18 cellular contexts compared by ENCODE assay signal in genomic region chr4:175787948-175788347, GRCh38. TPM values are rescaled to one million over a fixed set of nuclear protein-coding genes. Genes with fewer than 3 reads are reported as not detected.
DNase-seq lines count a peak whose midpoint lies in the region; TF ChIP-seq lines count a peak whose summit lies in the region.
"Had no signal": no experiment of that assay in that cellular context is flagged by ENCODE, and none has a peak within 500 bp of the region (broad histone marks: within the 10 kb centered on the region; RNA-seq: fewer than 3 reads in every experiment).

No MANE protein-coding gene starts in this region.

- no peak overlapping the region for H3K9ac ChIP-seq in neural cell (ENCODE audit: low read length)

- H4K20me1 ChIP-seq in neural cell (ENCODE audit: insufficient read depth) = no peaks in the 10 kb centered on the region

- H2AFZ ChIP-seq in neural cell (ENCODE audit: low read depth, low read length) = no peak overlapping the region

- intact Hi-C loops in lower leg skin (cut with DNase I; ENCODE audit: low total_unique reads) = no loop called here

- TF ChIP-seq RAD21 in neural cell (conservative IDR thresholded peaks at IDR 0.05) = no peak

- H3F3A ChIP-seq in neural cell (ENCODE audit: insufficient read depth, low read length, poor library complexity, severe bottlenecking) = no peaks in the 10 kb centered on the region

- no peak for TF ChIP-seq EP300 in neural cell (conservative IDR thresholded peaks at IDR 0.05; ENCODE audit: poor library complexity, severe bottlenecking)

- peaks cover 66% of the 10 kb centered on the region for H3K79me2 ChIP-seq in neural cell (replicated peaks; ENCODE audit: insufficient read depth, low read length)

- H3K36me3 ChIP-seq in neural cell (ENCODE audit: insufficient read depth, low read length) = no peaks in the 10 kb centered on the region

- no peaks in the 10 kb centered on the region for H3K27me3 ChIP-seq in neural cell (ENCODE audit: insufficient read depth, low read depth, low read length)

- no peaks in the 10 kb centered on the region for H3K9me2 ChIP-seq in neural cell (ENCODE audit: insufficient read depth, low read length)

- peak; percentile 49 for DNase-seq in NCI-H2081 treated with DMSO at 0.1 percent for 48 hours (lab: John Stamatoyannopoulos, UW)
- DNase-seq in NCI-H748 treated with DMSO at 0.1 percent for 48 hours (lab: John Stamatoyannopoulos, UW) = peak; percentile 70
- no peak for DNase-seq in foreskin fibroblast
- no peak for DNase-seq in lower leg skin (ENCODE audit: low spot score in 2 of 2)
- no peak for DNase-seq in GM20000 (ENCODE audit: low spot score)
- DNase-seq: CD4-positive, alpha-beta memory T cell; DMS53; H7; HFFc6; Kasumi-1; NCI-H2029; SHP77; T-cell had no signal

- 50 to 51% methylated on average over 2 of the region's 2 CpGs for WGBS in lower leg skin, 2 donors

- peak overlapping the region; percentile 1 for H3K4me2 ChIP-seq in neural cell (ENCODE audit: low read length)

- TF ChIP-seq POLR2A in lower leg skin (IDR thresholded peaks at IDR 0.05) = no peak

- no peaks in the 10 kb centered on the region for H3K9me3 ChIP-seq in neural cell (ENCODE audit: low read length)

- H3K4me3 ChIP-seq in neural cell (ENCODE audit: low read length) (no peak overlapping the region), foreskin fibroblast (ENCODE audit: low read depth in 1 of 2, low read length in 2 of 2) (no peak overlapping the region), lower leg skin (ENCODE audit: low read depth, poor library complexity, severe bottlenecking) (no peak overlapping the region)
- H3K4me3 ChIP-seq: GM12878, K562 had no signal

- peak overlapping the region; percentile 60 for H3K27ac ChIP-seq in cingulate gyrus (ENCODE audit: low read depth, low read length)
- H3K27ac ChIP-seq in neural cell (ENCODE audit: low read length) = peak overlapping the region; percentile 19
- H3K27ac ChIP-seq: RWPE1 had no signal

- TF ChIP-seq CTCF in neural cell (IDR thresholded peaks at IDR 0.05; ENCODE audit: poor library complexity, severe bottlenecking) = no peak
- TF ChIP-seq CTCF in foreskin fibroblast (IDR thresholded peaks at IDR 0.05; ENCODE audit: low read depth, low read length) = no peak
- no peak for TF ChIP-seq CTCF in lower leg skin (IDR thresholded peaks at IDR 0.05)
- TF ChIP-seq CTCF in GM20000 (IDR thresholded peaks at IDR 0.05; ENCODE audit: extremely low read depth, missing control alignments) = no peak

TF ChIP-seq in neural cell, 6 proteins besides CTCF, POLR2A, EP300 and RAD21:
- no peak for TF ChIP-seq EZH2 (IDR thresholded peaks at IDR 0.05; ENCODE audit: borderline replicate concordance, insufficient read depth, low read length, poor library complexity, severe bottlenecking)
- TF ChIP-seq SMC3 (conservative IDR thresholded peaks at IDR 0.05; ENCODE audit: poor library complexity) = no peak
- no peak for TF ChIP-seq REST (IDR thresholded peaks at IDR 0.05; ENCODE audit: borderline replicate concordance)
- TF ChIP-seq TAF1 (IDR thresholded peaks at IDR 0.05; ENCODE audit: low read depth) = no peak
- no peak for TF ChIP-seq MXI1 (conservative IDR thresholded peaks at IDR 0.05; ENCODE audit: poor library complexity, severe bottlenecking)
- no peak for TF ChIP-seq POLR2AphosphoS5 (IDR thresholded peaks at IDR 0.05)

RNA-seq across cellular contexts. Expression of gene GPM6A, which starts 24.1 kb away (rescaled TPM):
- 1,098 and 1,313 TPM in 2 replicates for polyA plus RNA-seq in neural cell
- polyA minus RNA-seq in neural cell = 691 and 759 TPM in 2 replicates
- 1 to 10 TPM in 1 of 4 donors, under 1 TPM in 3; 0.21 to 4.8 (median 0.35) TPM for total RNA-seq in lower leg skin
- total RNA-seq: CD4-positive, alpha-beta memory T cell; HFFc6; K562 had no signal
- polyA plus RNA-seq: K562 had no signal

Comparison
In these comparisons a context has a peak if more than half of its experiments do, and no peak if none do; other contexts are left out.
1. DNase-seq: peak in NCI-H2081 treated with DMSO at 0.1 percent for 48 hours (single experiment) and NCI-H748 treated with DMSO at 0.1 percent for 48 hours (single experiment); none in foreskin fibroblast (0 of 2), lower leg skin (0 of 2) and GM20000 (single experiment).